In the genomic region with DNA sequence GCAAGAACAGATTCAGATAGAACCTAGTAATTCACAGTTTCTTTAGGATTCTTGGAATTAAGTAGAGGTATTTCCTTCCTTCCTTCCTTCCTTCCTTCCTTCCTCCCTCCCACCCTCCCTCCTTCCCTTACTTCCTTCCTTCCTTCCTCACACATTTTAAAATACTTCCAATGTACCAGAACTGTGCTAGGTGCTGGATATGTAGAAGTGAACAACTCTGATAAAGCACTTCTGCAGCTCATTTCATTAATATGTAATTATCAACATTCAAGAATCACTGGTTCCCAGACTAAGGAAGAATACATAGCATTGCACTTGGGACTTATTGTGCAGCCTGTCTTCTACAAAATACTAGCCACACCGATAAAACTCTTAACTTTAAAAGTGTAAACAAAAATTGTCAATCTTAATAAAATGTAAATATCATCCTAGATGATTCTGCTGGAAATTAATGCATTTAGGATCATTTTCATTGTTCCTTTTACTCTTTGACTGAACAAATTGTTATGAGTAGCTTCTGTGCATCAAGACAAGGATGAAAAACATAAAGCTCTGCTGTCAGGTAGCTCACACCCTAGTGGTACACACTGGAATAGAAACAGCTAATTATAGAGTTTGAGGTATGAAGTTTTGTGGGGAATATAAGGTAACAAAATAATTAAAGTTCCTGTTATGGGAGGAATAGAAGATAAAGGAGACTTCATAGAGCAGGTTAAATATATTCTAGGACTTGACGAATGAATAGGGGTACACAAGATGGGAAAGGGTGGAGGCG, we compare ENCODE assay signal across 19 cellular contexts.
DNase-seq lines count a peak whose midpoint lies in the region; ATAC-seq and TF ChIP-seq lines count a peak whose summit lies in the region.
"Had no signal": no experiment of that assay in that cellular context is flagged by ENCODE, and none has a peak within 500 bp of the region (broad histone marks: within the 10 kb centered on the region; RNA-seq: fewer than 3 reads in every experiment).

No MANE protein-coding gene starts in this region.

- H3K4me1 ChIP-seq in GM23338 (ENCODE audit: insufficient read depth), result no peaks in the 10 kb centered on the region
- no peaks in the 10 kb centered on the region for H3K4me1 ChIP-seq in PC-9 (replicated peaks; ENCODE audit: insufficient read depth)
- H3K4me1 ChIP-seq: upper lobe of left lung had no signal

- no peak overlapping the region for H2AFZ ChIP-seq in GM23338
- no peak overlapping the region for H2AFZ ChIP-seq in PC-9

- H3K79me2 ChIP-seq in GM23338 (replicated peaks; ENCODE audit: insufficient read depth) (no peaks in the 10 kb centered on the region), PC-9 (ENCODE audit: low read depth) (no peaks in the 10 kb centered on the region)

- POLR2A ChIA-PET in PC-9 (lab: Charles Lee; ENCODE audit: unreplicated experiment), result no interaction called here

- H3K9me3 Mint-ChIP-seq in GM23338 (no peaks in the 10 kb centered on the region), immature natural killer cell (peaks cover 0 to 19% (median 4%) of the 10 kb centered on the region in 6 donors)
- H3K9me3 Mint-ChIP-seq: activated CD4-positive, alpha-beta T cell treated with anti-CD3 and anti-CD28 coated beads, Interleukin-2, amount 10 ng/mL, durations not matched to agents 7 days and 5 days; activated naive CD8-positive, alpha-beta T cell treated with anti-CD3 and anti-CD28 coated beads, Interleukin-2, amount 10 ng/mL, durations not matched to agents 7 days and 5 days had no signal

- H3K27ac Mint-ChIP-seq in GM23338 (no peak overlapping the region), immature natural killer cell (no peak overlapping the region)
- H3K27ac Mint-ChIP-seq: activated CD4-positive, alpha-beta T cell treated with anti-CD3 and anti-CD28 coated beads, Interleukin-2, amount 10 ng/mL, durations not matched to agents 7 days and 5 days; activated naive CD8-positive, alpha-beta T cell treated with anti-CD3 and anti-CD28 coated beads, Interleukin-2, amount 10 ng/mL, durations not matched to agents 7 days and 5 days had no signal

- peak; percentile 34; the same call in 2 of the 3 replicates for ATAC-seq in GM23338
- ATAC-seq: activated T-cell treated with anti-CD3 and anti-CD28 coated beads, Interleukin-2, amount 50 U/mL, for 4 hours had no signal

- H3K27me3 ChIP-seq in GM23338 (ENCODE audit: insufficient read depth) (no peaks in the 10 kb centered on the region), PC-9 (ENCODE audit: insufficient read depth, low read depth) (no peaks in the 10 kb centered on the region)
- H3K27me3 ChIP-seq: upper lobe of left lung had no signal

- no peak overlapping the region for H3K4me3 Mint-ChIP-seq in GM23338
- no peak overlapping the region for H3K4me3 Mint-ChIP-seq in immature natural killer cell
- H3K4me3 Mint-ChIP-seq: activated CD4-positive, alpha-beta T cell treated with anti-CD3 and anti-CD28 coated beads, Interleukin-2, amount 10 ng/mL, durations not matched to agents 7 days and 5 days; activated naive CD8-positive, alpha-beta T cell treated with anti-CD3 and anti-CD28 coated beads, Interleukin-2, amount 10 ng/mL, durations not matched to agents 7 days and 5 days; activated T-cell treated with anti-CD3 and anti-CD28 coated beads, Interleukin-2, amount 50 U/mL, for 4 hours had no signal

- H3K27ac ChIP-seq in GM23338 (ENCODE audit: low read depth) (no peak overlapping the region), PC-9 (no peak overlapping the region)
- H3K27ac ChIP-seq: upper lobe of left lung had no signal

- no TSS peak for BruUV-seq in PC-9 (replicated peaks; lab: Mats Ljungman, UMichigan)

- H3K4me2 ChIP-seq in GM23338 (no peak overlapping the region), PC-9 (no peak overlapping the region)

- H3F3A ChIP-seq in GM23338 (replicated peaks; ENCODE audit: low read depth) (no peaks in the 10 kb centered on the region), PC-9 (ENCODE audit: insufficient read depth, low read depth) (no peaks in the 10 kb centered on the region)

- DNase-seq in ACHN (peak; percentile 20), GM23338 (ENCODE audit: low spot score) (peak; percentile 33), PC-9 (no peak), foreskin fibroblast (no peak), immature natural killer cell (no peak), SKM-1 treated with dmso at 0.1 percent for 144 hours (lab: John Stamatoyannopoulos, UW; ENCODE audit: unreplicated experiment) (no peak), NCI-H1105 treated with DMSO at 0.1 percent for 48 hours (lab: John Stamatoyannopoulos, UW) (no peak)
- no peak for DNase-seq in activated naive CD4-positive, alpha-beta T cell treated with Interleukin-2 at 50 U/mL for 16 hours
- DNase-seq: activated CD4-positive, alpha-beta T cell treated with anti-CD3 and anti-CD28 coated beads, Interleukin-2, amount 10 ng/mL, durations not matched to agents 7 days and 5 days; activated naive CD8-positive, alpha-beta T cell treated with anti-CD3 and anti-CD28 coated beads, Interleukin-2, amount 10 ng/mL, durations not matched to agents 7 days and 5 days; activated T-cell treated with anti-CD3 and anti-CD28 coated beads, Interleukin-2, amount 50 U/mL, for 4 hours; caudate nucleus; H7; Kasumi-1; NCI-H1930; NCI-H524 treated with DMSO at 0.1 percent for 48 hours; small intestine; stimulated activated naive CD4-positive, alpha-beta T cell treated with Interleukin-2 at 50 U/mL for 16 hours; upper lobe of left lung had no signal

- H4K20me1 ChIP-seq in GM23338 (replicated peaks; ENCODE audit: insufficient read depth), result no peaks in the 10 kb centered on the region
- no peaks in the 10 kb centered on the region for H4K20me1 ChIP-seq in PC-9 (ENCODE audit: insufficient read depth)

- CTCF ChIA-PET in PC-9 (lab: Charles Lee), result no interaction called here

- H3K36me3 ChIP-seq in GM23338 (ENCODE audit: insufficient read depth), result no peaks in the 10 kb centered on the region
- no peaks in the 10 kb centered on the region for H3K36me3 ChIP-seq in PC-9 (ENCODE audit: low read depth)
- H3K36me3 ChIP-seq: upper lobe of left lung had no signal

- no peak overlapping the region for H3K4me3 ChIP-seq in GM23338
- no peak overlapping the region for H3K4me3 ChIP-seq in PC-9
- H3K4me3 ChIP-seq in foreskin fibroblast (ENCODE audit: low read depth in 1 of 2, low read length in 2 of 2), result no peak overlapping the region
- H3K4me3 ChIP-seq: upper lobe of left lung had no signal

- in situ Hi-C loops in ACHN (cut with HindIII; ENCODE audit: low pct_ligation_motif_present, low pct_unique_long_range_greater_than_20kb, low sequenced_read_pairs), result no loop called here

- intact Hi-C loops in PC-9 (cut with micrococcal nuclease; ENCODE audit: unreplicated experiment), result no loop called here

- H3K27me3 Mint-ChIP-seq in GM23338 (ENCODE audit: insufficient read depth, low read depth, poor library complexity) (no peaks in the 10 kb centered on the region), immature natural killer cell (ENCODE audit: low read depth in 3 of 3) (peaks cover 0 to 2% (median 2%) of the 10 kb centered on the region in 3 donors)
- H3K27me3 Mint-ChIP-seq: activated CD4-positive, alpha-beta T cell treated with anti-CD3 and anti-CD28 coated beads, Interleukin-2, amount 10 ng/mL, durations not matched to agents 7 days and 5 days; activated naive CD8-positive, alpha-beta T cell treated with anti-CD3 and anti-CD28 coated beads, Interleukin-2, amount 10 ng/mL, durations not matched to agents 7 days and 5 days had no signal

- H3K9me3 ChIP-seq in PC-9 (ENCODE audit: insufficient read depth, low read depth), result no peaks in the 10 kb centered on the region
- H3K9me3 ChIP-seq: upper lobe of left lung had no signal

- H3K36me3 Mint-ChIP-seq in GM23338 (ENCODE audit: low read depth) (no peaks in the 10 kb centered on the region), immature natural killer cell (no peaks in the 10 kb centered on the region)
- H3K36me3 Mint-ChIP-seq: activated naive CD8-positive, alpha-beta T cell treated with anti-CD3 and anti-CD28 coated beads, Interleukin-2, amount 10 ng/mL, durations not matched to agents 7 days and 5 days had no signal

- H3K4me1 Mint-ChIP-seq in GM23338 (no peaks in the 10 kb centered on the region; the same call in 2 of the 3 replicates), immature natural killer cell (no peaks in the 10 kb centered on the region)
- H3K4me1 Mint-ChIP-seq: activated CD4-positive, alpha-beta T cell treated with anti-CD3 and anti-CD28 coated beads, Interleukin-2, amount 10 ng/mL, durations not matched to agents 7 days and 5 days; activated naive CD8-positive, alpha-beta T cell treated with anti-CD3 and anti-CD28 coated beads, Interleukin-2, amount 10 ng/mL, durations not matched to agents 7 days and 5 days had no signal

- TF ChIP-seq CTCF in GM23338 (conservative IDR thresholded peaks at IDR 0.05; ENCODE audit: low read depth in 2 of 2), result peak; percentile 34 to 71
- peak; percentile 46 for TF ChIP-seq CTCF in PC-9 (conservative IDR thresholded peaks at IDR 0.05)
- TF ChIP-seq CTCF in foreskin fibroblast (IDR thresholded peaks at IDR 0.05; ENCODE audit: low read depth, low read length), result peak; percentile 5

- H3K9me2 ChIP-seq in GM23338 (ENCODE audit: insufficient read depth) (no peaks in the 10 kb centered on the region), PC-9 (ENCODE audit: insufficient read depth) (no peaks in the 10 kb centered on the region)

TF ChIP-seq in GM23338, 12 proteins besides CTCF, POLR2A, EP300 and RAD21 (continues in another document):
- TF ChIP-seq EZH2phosphoT487 (IDR thresholded peaks at IDR 0.05; ENCODE audit: unreplicated experiment) (no peak), EZH2 (IDR thresholded peaks at IDR 0.05; ENCODE audit: low read depth, unreplicated experiment) (no peak), NANOG (IDR thresholded peaks at IDR 0.05; ENCODE audit: borderline replicate concordance) (no peak), STAT1 (IDR thresholded peaks at IDR 0.05; ENCODE audit: unreplicated experiment) (no peak), ZNF114 (CRISPR knock-in tag; IDR thresholded peaks at IDR 0.05) (no peak), JUNB (IDR thresholded peaks at IDR 0.05; ENCODE audit: unreplicated experiment) (no peak), POLR2AphosphoS5 (IDR thresholded peaks at IDR 0.05; ENCODE audit: low read depth) (no peak), ZNF331 (CRISPR knock-in tag; IDR thresholded peaks at IDR 0.05; ENCODE audit: low read depth) (no peak), CREB1 (CRISPR knock-in tag; IDR thresholded peaks at IDR 0.05; ENCODE audit: low read depth) (no peak), ETS1 (IDR thresholded peaks at IDR 0.05) (no peak)

Comparison
In these comparisons a context has a peak if more than half of its experiments do, and no peak if none do; other contexts are left out.
1. DNase-seq: peak in ACHN (single experiment) and GM23338 (single experiment); none in PC-9 (0 of 2), foreskin fibroblast (0 of 2), immature natural killer cell (0 of 3), SKM-1 treated with dmso at 0.1 percent for 144 hours (single experiment), activated naive CD4-positive, alpha-beta T cell treated with Interleukin-2 at 50 U/mL for 16 hours (single experiment) and NCI-H1105 treated with DMSO at 0.1 percent for 48 hours (single experiment).
2. Peak in every context shown above with its lines, with median percentiles within 50 percentile points of each other: CTCF ChIP-seq.